In the genomic region with DNA sequence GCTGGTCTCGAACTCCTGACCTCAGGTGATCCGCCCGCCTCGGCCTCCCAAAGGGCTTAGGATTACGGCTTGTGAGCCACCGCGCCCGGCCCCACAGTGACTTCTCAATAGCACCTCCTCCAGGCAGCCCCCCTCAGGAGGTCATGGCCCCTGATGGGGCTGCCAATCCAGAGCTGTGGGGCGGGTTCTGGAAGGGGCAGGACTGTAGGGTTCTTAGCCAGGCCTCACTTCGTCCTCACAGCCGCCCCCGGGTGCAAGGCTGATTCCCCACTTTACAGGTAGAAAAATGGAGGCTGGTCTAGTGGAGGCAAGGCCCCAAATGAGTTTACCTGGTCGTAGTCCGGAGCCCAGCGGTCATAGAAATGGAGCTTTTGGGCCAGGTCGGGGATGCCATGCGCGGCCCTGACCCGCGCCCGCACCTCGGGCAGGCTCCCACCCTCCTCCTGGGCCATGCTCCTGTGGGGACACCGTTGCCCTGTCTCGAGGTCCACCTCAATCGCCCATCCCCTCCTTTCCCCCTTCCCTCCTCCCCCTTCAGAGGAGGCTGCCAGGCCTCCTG, we compare ENCODE assay signal across 8 cellular contexts. TPM values are rescaled to one million over a fixed set of nuclear protein-coding genes. Genes with fewer than 3 reads are reported as not detected.
DNase-seq lines count a peak whose midpoint lies in the region; FAIRE-seq and TF ChIP-seq lines count a peak whose summit lies in the region.

No MANE protein-coding gene starts in this region.

- H3K27me3 ChIP-seq in adrenal gland (no peaks in the 10 kb centered on the region), testis (no peaks in the 10 kb centered on the region)

- peak overlapping the region; percentile 39 to 87 for H3K9ac ChIP-seq in kidney (ENCODE audit: low read length in 2 of 2)

- WGBS in adrenal gland, 4 donors: 32 to 41% (median 35%) methylated on average over 19 to 25 of the region's 25 CpGs; no CpG with 5 or more reads in 1 of the 4 donors
- 33 to 58% methylated on average over 10 to 25 of the region's 25 CpGs for WGBS in testis, 2 donors

- H3K4me1 ChIP-seq in adrenal gland (replicated peaks in 1 of 2): peaks cover 6 to 13% of the 10 kb centered on the region in 2 donors
- peaks cover 0 to 7% of the 10 kb centered on the region in 2 donors for H3K4me1 ChIP-seq in kidney (ENCODE audit: control insufficient read depth in 1 of 2, insufficient read depth in 1 of 2, low read depth in 1 of 2, low read length in 2 of 2)
- H3K4me1 ChIP-seq in testis: peaks cover 15% of the 10 kb centered on the region

- peak; percentile 39 for DNase-seq in activated T-cell treated with anti-CD3 and anti-CD28 coated beads, Interleukin-2, amount 50 U/mL, for 24 hours
- DNase-seq in activated T-cell treated with anti-CD3 and anti-CD28 coated beads for 4 hours: no peak
- DNase-seq in adrenal gland: no peak
- DNase-seq in kidney: peak; percentile 73
- no peak for DNase-seq in testis
- no peak for DNase-seq in globus pallidus (ENCODE audit: low spot score)
- DNase-seq in activated CD4-positive, CD25-positive, alpha-beta regulatory T cell (lab: John Stamatoyannopoulos, UW): no peak
- DNase-seq in GM19239 (ENCODE audit: insufficient read length, low spot score): no peak

- H3K4me1 Mint-ChIP-seq in activated T-cell treated with anti-CD3 and anti-CD28 coated beads, Interleukin-2, amount 50 U/mL, for 24 hours (ENCODE audit: low read depth): peaks cover 14% of the 10 kb centered on the region

- H3K27ac ChIP-seq in adrenal gland (peak overlapping the region in 1 of 5 donors; percentile 12), kidney (ENCODE audit: low read depth in 2 of 2, low read length in 2 of 2) (peak overlapping the region in 1 of 2 donors; percentile 74), testis (peak overlapping the region in 1 of 2 donors; percentile 31)

- FAIRE-seq in kidney (lab: Jason Lieb, UNC): no peak
- FAIRE-seq in GM19239 (lab: Jason Lieb, UNC): no peak

- peak overlapping the region in 3 of 4 donors; percentile 40 to 65 (median 60) for H3K4me3 ChIP-seq in adrenal gland
- H3K4me3 ChIP-seq in kidney (ENCODE audit: low read length in 2 of 2): peak overlapping the region; percentile 64 to 82
- H3K4me3 ChIP-seq in testis: peak overlapping the region; percentile 50 to 62

- no peaks in the 10 kb centered on the region for H3K36me3 Mint-ChIP-seq in activated T-cell treated with anti-CD3 and anti-CD28 coated beads, Interleukin-2, amount 50 U/mL, for 24 hours (ENCODE audit: low read depth)

- no peaks in the 10 kb centered on the region for H3K9me3 ChIP-seq in adrenal gland (replicated peaks in 1 of 3)
- H3K9me3 ChIP-seq in kidney (ENCODE audit: control insufficient read depth in 1 of 2, low read length in 2 of 2): no peaks in the 10 kb centered on the region
- no peaks in the 10 kb centered on the region for H3K9me3 ChIP-seq in testis

- H3K27ac Mint-ChIP-seq in activated T-cell treated with anti-CD3 and anti-CD28 coated beads, Interleukin-2, amount 50 U/mL, for 24 hours: peak overlapping the region; percentile 83

- H3K9me3 Mint-ChIP-seq in activated T-cell treated with anti-CD3 and anti-CD28 coated beads, Interleukin-2, amount 50 U/mL, for 24 hours: no peaks in the 10 kb centered on the region

- no peaks in the 10 kb centered on the region for H3K36me3 ChIP-seq in adrenal gland (replicated peaks in 1 of 2)
- no peaks in the 10 kb centered on the region for H3K36me3 ChIP-seq in kidney (ENCODE audit: control insufficient read depth in 1 of 2, insufficient read depth in 2 of 2, low read length in 2 of 2)
- no peaks in the 10 kb centered on the region for H3K36me3 ChIP-seq in testis (ENCODE audit: low read depth, missing control alignments)

- no peaks in the 10 kb centered on the region for H3K27me3 Mint-ChIP-seq in activated T-cell treated with anti-CD3 and anti-CD28 coated beads, Interleukin-2, amount 50 U/mL, for 24 hours

- TF ChIP-seq CTCF in adrenal gland (IDR thresholded peaks at IDR 0.05) (no peak), kidney (IDR thresholded peaks at IDR 0.05; ENCODE audit: borderline replicate concordance, extremely low read depth, insufficient read depth) (no peak), testis (IDR thresholded peaks at IDR 0.05) (no peak)

- H3K4me3 Mint-ChIP-seq in activated T-cell treated with anti-CD3 and anti-CD28 coated beads, Interleukin-2, amount 50 U/mL, for 24 hours: peak overlapping the region; percentile 80

- no peak for TF ChIP-seq POLR2A in adrenal gland (IDR thresholded peaks at IDR 0.05)
- no peak for TF ChIP-seq POLR2A in testis (IDR thresholded peaks at IDR 0.05)

- intact Hi-C loops in adrenal gland (cut with DNase I): no loop called here
- intact Hi-C loops in kidney (cut with DNase I): no loop called here
- intact Hi-C loops in testis (cut with DNase I; ENCODE audit: low total_unique reads): no loop called here

RNA-seq across cellular contexts. Expression of a gene that starts 0.5 kb away (rescaled TPM):
- total RNA-seq in adrenal gland (1 to 10 TPM in 7 of 8 donors, not detected in 1; 1.3 to 8.3 (median 3.3) TPM), kidney (19.3 TPM), testis (1 to 10 TPM; 3.5 to 3.7 TPM)
- polyA plus RNA-seq in adrenal gland (1 to 10 TPM in 2 of 3 donors, under 1 TPM in 1; 0.40 to 2.2 (median 1.1) TPM), kidney (ENCODE audit: insufficient read depth, low read depth, low replicate concordance) (12.9 TPM), testis (ENCODE audit: insufficient read depth, low read depth, low replicate concordance) (5.6 TPM)

RNA-seq across cellular contexts. Expression of a gene that starts 11.0 kb away (rescaled TPM):
- total RNA-seq in adrenal gland (1 to 10 TPM in 1 of 8 donors, under 1 TPM in 6, not detected in 1; 0.16 to 1.2 (median 0.41) TPM), kidney (342 TPM), testis (under 1 TPM; 0.93 to 0.94 TPM)
- polyA plus RNA-seq in adrenal gland (under 1 TPM; 0.04 to 0.48 (median 0.37) TPM), kidney (ENCODE audit: insufficient read depth, low read depth, low replicate concordance) (82.6 TPM), testis (ENCODE audit: insufficient read depth, low read depth, low replicate concordance) (4.3 TPM)

RNA-seq across cellular contexts. Expression of a gene that starts 19.2 kb away (rescaled TPM):
- total RNA-seq in adrenal gland (not detected), kidney (0.50 TPM), testis (10 to 100 TPM; 37.3 to 70.1 TPM)
- polyA plus RNA-seq in adrenal gland (under 1 TPM in 2 of 3 donors, not detected in 1; 0.20 to 0.56 TPM), kidney (ENCODE audit: insufficient read depth, low read depth, low replicate concordance) (not detected), testis (ENCODE audit: insufficient read depth, low read depth, low replicate concordance) (113 TPM)

Comparison
In these comparisons a context has a peak if more than half of its experiments do, and no peak if none do; other contexts are left out.
1. DNase-seq: peak in activated T-cell treated with anti-CD3 and anti-CD28 coated beads, Interleukin-2, amount 50 U/mL, for 24 hours (single experiment) and kidney (single experiment); none in activated T-cell treated with anti-CD3 and anti-CD28 coated beads for 4 hours (single experiment), adrenal gland (0 of 7), testis (single experiment), globus pallidus (single experiment), activated CD4-positive, CD25-positive, alpha-beta regulatory T cell (0 of 4) and GM19239 (single experiment).
2. RNA of a gene that starts 11.0 kb away (total RNA-seq): 342 TPM in kidney (single experiment); 0.93 to 0.94 TPM in testis and 0.16 to 1.2 TPM in adrenal gland; every median in the first group is over 100 times any median in the second.
3. RNA of a gene that starts 19.2 kb away (total RNA-seq): 37.3 to 70.1 TPM in testis; 0.50 TPM in kidney (single experiment) and not detected in adrenal gland; every median in the first group is over 10 times any median in the second.
4. Peak in every context shown above with its lines, with median percentiles within 50 percentile points of each other: H3K4me3 ChIP-seq.